ENCODE assay signal across 8 cellular contexts in the genomic region with DNA sequence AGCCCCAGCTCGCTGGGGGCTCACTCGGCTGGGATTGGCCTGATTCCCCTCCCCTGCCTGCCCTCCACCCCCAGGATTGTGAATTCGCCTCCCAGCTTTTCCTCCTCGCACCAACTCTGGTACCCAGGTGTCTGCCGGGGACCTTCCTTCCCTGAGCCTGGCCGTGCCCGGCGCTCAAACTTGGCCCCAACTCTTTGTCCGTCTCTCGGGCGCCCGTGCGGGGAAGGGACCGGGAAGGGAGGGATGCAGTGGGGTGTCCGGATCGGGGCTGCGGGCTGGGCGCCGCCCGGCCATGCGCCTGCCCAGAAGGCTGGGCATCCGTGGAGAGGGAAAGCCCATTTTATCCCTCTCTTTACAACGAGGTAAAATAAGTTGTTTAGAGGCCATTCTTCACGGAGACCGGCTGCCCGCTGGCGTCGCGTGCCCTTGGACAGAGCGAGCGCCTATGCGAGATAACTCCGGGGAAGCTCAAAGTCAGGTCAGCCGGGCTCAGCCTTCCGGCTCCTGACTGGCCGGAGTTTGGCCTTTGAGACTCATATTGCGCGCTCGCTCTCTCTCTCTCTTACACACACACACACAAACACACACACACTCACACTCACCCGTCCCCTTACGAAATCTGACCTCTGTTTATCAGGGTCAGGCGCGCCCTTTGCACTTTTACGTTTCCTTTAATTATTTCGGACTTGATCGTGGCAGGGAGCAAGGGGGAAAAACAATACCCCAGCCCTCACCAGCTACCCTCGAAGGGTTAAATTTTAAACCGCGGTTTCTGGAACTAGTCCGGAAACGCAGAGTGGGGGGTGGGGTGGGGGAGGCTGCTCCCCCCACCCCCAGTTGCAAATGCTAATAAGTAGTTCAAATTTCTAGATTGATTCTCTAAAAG. TPM values are rescaled to one million over a fixed set of nuclear protein-coding genes. Genes with fewer than 3 reads are reported as not detected.
DNase-seq lines count a peak whose midpoint lies in the region; ATAC-seq and TF ChIP-seq lines count a peak whose summit lies in the region.

No MANE protein-coding gene starts in this region.

- TF ChIP-seq CTCF in A673 (conservative IDR thresholded peaks at IDR 0.05; ENCODE audit: low read depth, low read length) (no peak), fibroblast of lung (conservative IDR thresholded peaks at IDR 0.05 in 1 of 2, IDR thresholded peaks at IDR 0.05 in 1 of 2; ENCODE audit: low read depth in 1 of 2, low read length in 2 of 2) (no peak), uterus (IDR thresholded peaks at IDR 0.05) (no peak)

- peak overlapping the region; percentile 91 for H3K4me2 ChIP-seq in fibroblast of lung (ENCODE audit: extremely low read depth, insufficient read depth, low read length)

- H3K4me3 ChIP-seq in A673 (ENCODE audit: low read depth, low read length, poor library complexity, severe bottlenecking) (peak overlapping the region; percentile 37), fibroblast of lung (replicated peaks in 1 of 4; ENCODE audit: control extremely low read depth in 1 of 4, insufficient read depth in 1 of 4, low read depth in 3 of 4, low read length in 4 of 4) (peak overlapping the region; percentile 67 to 77 (median 71)), uterus (peak overlapping the region; percentile 82 to 90)

- peaks cover 58% of the 10 kb centered on the region for H3K27me3 Mint-ChIP-seq in activated CD8-positive, alpha-beta T cell treated with anti-CD3 and anti-CD28 coated beads, Interleukin-2, amount 10 ng/mL, durations not matched to agents 7 days and 5 days (ENCODE audit: low read depth)
- peaks cover 51 to 73% (median 68%) of the 10 kb centered on the region in 3 donors for H3K27me3 Mint-ChIP-seq in naive B cell

- H3K36me3 Mint-ChIP-seq in activated CD8-positive, alpha-beta T cell treated with anti-CD3 and anti-CD28 coated beads, Interleukin-2, amount 10 ng/mL, durations not matched to agents 7 days and 5 days (ENCODE audit: low read depth): no peaks in the 10 kb centered on the region
- no peaks in the 10 kb centered on the region for H3K36me3 Mint-ChIP-seq in naive B cell

- POLR2A ChIA-PET in A673 (lab: Charles Lee; ENCODE audit: low non-redundant PET): no interaction called here
- POLR2A ChIA-PET in activated CD8-positive, alpha-beta T cell treated with anti-CD3 and anti-CD28 coated beads, Interleukin-2, amount 10 ng/mL, durations not matched to agents 7 days and 5 days (lab: Charles Lee): interaction anchor here (0.6 to 1.2 kb wide), 3 partner anchors 15 to 822 kb away, joined by 3 read pairs; no protein-coding TSS in a partner anchor

- peak; percentile 2 for ATAC-seq in HG03025 (IDR thresholded peaks at IDR 0.05; ENCODE audit: low FRiP score, unreplicated experiment)
- ATAC-seq in activated CD8-positive, alpha-beta T cell treated with anti-CD3 and anti-CD28 coated beads, Interleukin-2, amount 10 ng/mL, durations not matched to agents 7 days and 5 days: peak; percentile 22
- ATAC-seq in naive B cell (ENCODE audit: low read depth in 2 of 2): no peak

- no peak overlapping the region for H3K27ac ChIP-seq in A673 (ENCODE audit: low read depth, low read length, poor library complexity, severe bottlenecking)
- H3K27ac ChIP-seq in fibroblast of lung (ENCODE audit: insufficient read depth, low read length): peak overlapping the region; percentile 81
- peak overlapping the region; percentile 98 to 99 for H3K27ac ChIP-seq in uterus

- H3K4me3 Mint-ChIP-seq in activated CD8-positive, alpha-beta T cell treated with anti-CD3 and anti-CD28 coated beads, Interleukin-2, amount 10 ng/mL, durations not matched to agents 7 days and 5 days: peak overlapping the region; percentile 84
- peak overlapping the region; percentile 89 to 100 (median 95) for H3K4me3 Mint-ChIP-seq in naive B cell

- H3K9ac ChIP-seq in fibroblast of lung (ENCODE audit: insufficient read depth, low read length): peak overlapping the region; percentile 68

- peaks cover 28% of the 10 kb centered on the region for H3K4me1 Mint-ChIP-seq in activated CD8-positive, alpha-beta T cell treated with anti-CD3 and anti-CD28 coated beads, Interleukin-2, amount 10 ng/mL, durations not matched to agents 7 days and 5 days (ENCODE audit: low read depth)
- H3K4me1 Mint-ChIP-seq in naive B cell: peaks cover 28 to 37% (median 35%) of the 10 kb centered on the region in 3 donors

- TF ChIP-seq POLR2A in uterus (IDR thresholded peaks at IDR 0.05): no peak

- peak overlapping the region; percentile 18 for H2AFZ ChIP-seq in fibroblast of lung (ENCODE audit: low read length)

- no peaks in the 10 kb centered on the region for H3K36me3 ChIP-seq in A673 (ENCODE audit: insufficient read depth, low read length, poor library complexity, severe bottlenecking)
- H3K36me3 ChIP-seq in fibroblast of lung (ENCODE audit: control insufficient read depth, insufficient read depth, low read length): no peaks in the 10 kb centered on the region
- no peaks in the 10 kb centered on the region for H3K36me3 ChIP-seq in uterus

- H3K27ac Mint-ChIP-seq in activated CD8-positive, alpha-beta T cell treated with anti-CD3 and anti-CD28 coated beads, Interleukin-2, amount 10 ng/mL, durations not matched to agents 7 days and 5 days: peak overlapping the region; percentile 72
- H3K27ac Mint-ChIP-seq in naive B cell: peak overlapping the region in 5 of 6 donors; percentile 31 to 93 (median 76)

- no peaks in the 10 kb centered on the region for H4K20me1 ChIP-seq in fibroblast of lung (ENCODE audit: control insufficient read depth, extremely low read depth, insufficient read depth, low read length)

- H3K27me3 ChIP-seq in A673 (replicated peaks; ENCODE audit: insufficient read depth, low read depth, low read length, poor library complexity) (peaks cover 75% of the 10 kb centered on the region), fibroblast of lung (ENCODE audit: control insufficient read depth, insufficient read depth, low read length) (no peaks in the 10 kb centered on the region), uterus (no peaks in the 10 kb centered on the region)

- H3K9me3 ChIP-seq in A673 (ENCODE audit: low read depth, low read length, poor library complexity, severe bottlenecking): no peaks in the 10 kb centered on the region
- no peaks in the 10 kb centered on the region for H3K9me3 ChIP-seq in fibroblast of lung (ENCODE audit: control insufficient read depth, insufficient read depth, low read depth, low read length)
- no peaks in the 10 kb centered on the region for H3K9me3 ChIP-seq in uterus

- intact Hi-C loops in A673 (cut with micrococcal nuclease; ENCODE audit: unreplicated experiment): loop anchor here (10.0 kb wide), 1 partner anchor 1927 kb away; no protein-coding TSS in a partner anchor
- intact Hi-C loops in uterus (cut with DNase I; ENCODE audit: low total_unique reads): no loop called here

- no TSS peak for BruUV-seq in A673 (replicated peaks; lab: Mats Ljungman, UMichigan)

- CTCF ChIA-PET in A673 (lab: Charles Lee): interaction anchor here (0.6 kb wide), 1 partner anchor 13 kb away, joined by 3 read pairs; no protein-coding TSS in a partner anchor
- CTCF ChIA-PET in activated CD8-positive, alpha-beta T cell treated with anti-CD3 and anti-CD28 coated beads, Interleukin-2, amount 10 ng/mL, durations not matched to agents 7 days and 5 days (lab: Charles Lee): interaction anchor here (1.0 to 2.2 kb wide), 18 partner anchors 9 to 1477 kb away, joined by 3 to 7 read pairs (median 4); no protein-coding TSS in a partner anchor

- no peaks in the 10 kb centered on the region for H3K9me3 Mint-ChIP-seq in activated CD8-positive, alpha-beta T cell treated with anti-CD3 and anti-CD28 coated beads, Interleukin-2, amount 10 ng/mL, durations not matched to agents 7 days and 5 days (ENCODE audit: insufficient read depth)
- no peaks in the 10 kb centered on the region for H3K9me3 Mint-ChIP-seq in naive B cell

- H3K4me1 ChIP-seq in A673 (ENCODE audit: insufficient read depth, low read length, poor library complexity, severe bottlenecking) (peaks cover 16% of the 10 kb centered on the region), fibroblast of lung (ENCODE audit: control insufficient read depth, extremely low read depth, insufficient read depth, low read length) (peaks cover 4% of the 10 kb centered on the region), uterus (no peaks in the 10 kb centered on the region)

- peaks cover 19% of the 10 kb centered on the region for H3K79me2 ChIP-seq in fibroblast of lung (ENCODE audit: control insufficient read depth, insufficient read depth, low read length)

- DNase-seq in A673 (ENCODE audit: low spot score) (no peak), fibroblast of lung (ENCODE audit: low read depth in 2 of 2) (peak; percentile 34 to 54), naive B cell (peak; percentile 3), uterus (peak; percentile 62 to 66), GF-D8 (lab: John Stamatoyannopoulos, UW) (no peak), H4 (ENCODE audit: low spot score) (no peak)
- DNase-seq in activated CD8-positive, alpha-beta T cell treated with anti-CD3 and anti-CD28 coated beads, Interleukin-2, amount 10 ng/mL, durations not matched to agents 7 days and 5 days: no peak

RNA-seq across cellular contexts. Expression of a gene that starts 0.8 kb away (rescaled TPM):
- total RNA-seq in A673 (2021) (0.06 and 0.24 TPM in 2 replicates), fibroblast of lung (26.7 and 27.7 TPM in 2 replicates), uterus (10 to 100 TPM; 11.0 to 92.6 (median 26.3) TPM)
- total RNA-seq in activated CD8-positive, alpha-beta T cell treated with anti-CD3 and anti-CD28 coated beads, Interleukin-2, amount 10 ng/mL, durations not matched to agents 7 days and 5 days: 1 to 10 TPM; 4.3 to 4.6 TPM
- polyA plus RNA-seq in fibroblast of lung (6.6 and 14.0 TPM in 2 replicates), naive B cell (ENCODE audit: low read depth in 6 of 6) (under 1 TPM in 1 of 6 donors, not detected in 5; 0.11 TPM)
- 9.8 and 20.8 TPM in 2 replicates for polyA plus RNA-seq in fibroblast of lung (2012)
- 2.0 and 7.1 TPM in 2 replicates for polyA minus RNA-seq in fibroblast of lung (ENCODE audit: low replicate concordance)
- total RNA-seq in H4 (2014; rRNA removed; shearing (Covaris generic)): 6.6 and 7.9 TPM in 2 replicates

Comparison
In these comparisons a context has a peak if more than half of its experiments do, and no peak if none do; other contexts are left out.
1. DNase-seq: peak in fibroblast of lung (2 of 2), naive B cell (single experiment) and uterus (2 of 2); none in A673 (single experiment), activated CD8-positive, alpha-beta T cell treated with anti-CD3 and anti-CD28 coated beads, Interleukin-2, amount 10 ng/mL, durations not matched to agents 7 days and 5 days (single experiment), GF-D8 (single experiment) and H4 (single experiment).
2. ATAC-seq: peak in HG03025 (single experiment) and activated CD8-positive, alpha-beta T cell treated with anti-CD3 and anti-CD28 coated beads, Interleukin-2, amount 10 ng/mL, durations not matched to agents 7 days and 5 days (single experiment); none in naive B cell (0 of 2).
3. Peak in every context shown above with its lines, with median percentiles within 50 percentile points of each other: H3K4me3 ChIP-seq.